In genomic region chr17:49361129-49361901, GRCh38 we compare ENCODE assay signal across 8 cellular contexts. TPM values are rescaled to one million over a fixed set of nuclear protein-coding genes. Genes with fewer than 3 reads are reported as not detected.
A peak's percentile ranks its signal among the peaks of the same experiment; 100 is the strongest.
DNase-seq lines count a peak whose midpoint lies in the region; ATAC-seq and TF ChIP-seq lines count a peak whose summit lies in the region.

No MANE protein-coding gene starts in this region.

- POLR2A ChIA-PET in OCI-LY7 (lab: Charles Lee) = interaction anchor here (0.5 kb wide), 1 partner anchor 469 kb away, joined by 4 read pairs; no protein-coding TSS in a partner anchor

- peaks cover 51% of the 10 kb centered on the region for H3K4me1 ChIP-seq in OCI-LY7 (ENCODE audit: insufficient read depth, low read length, poor library complexity, severe bottlenecking)

- no peak for DNase-seq in AG10803 (ENCODE audit: low read depth)
- peak; percentile 86 for DNase-seq in OCI-LY7 (ENCODE audit: low spot score)
- DNase-seq in activated T-cell treated with anti-CD3 and anti-CD28 coated beads, Interleukin-2, amount 50 U/mL, for 72 hours = peak; percentile 66 to 70
- DNase-seq in fibroblast of pulmonary artery (ENCODE audit: low read depth) = peak; percentile 25
- DNase-seq in neural crest cell (ENCODE audit: low read depth, low spot score) = peak; percentile 12
- DNase-seq in stimulated activated naive CD8-positive, alpha-beta T cell treated with anti-CD3 and anti-CD28 coated beads, Interleukin-15, amount 100 ng/mL, for 72 hours = peak; percentile 63 to 71

- H3K27me3 Mint-ChIP-seq in activated T-cell treated with anti-CD3 and anti-CD28 coated beads, Interleukin-2, amount 50 U/mL, for 72 hours (ENCODE audit: low read depth) = peaks cover 7% of the 10 kb centered on the region
- no peaks in the 10 kb centered on the region for H3K27me3 Mint-ChIP-seq in neural crest cell (ENCODE audit: low read depth)
- no peaks in the 10 kb centered on the region for H3K27me3 Mint-ChIP-seq in stimulated activated naive CD8-positive, alpha-beta T cell treated with anti-CD3 and anti-CD28 coated beads, Interleukin-15, amount 100 ng/mL, for 72 hours

- no peaks in the 10 kb centered on the region for H3K9me3 Mint-ChIP-seq in activated T-cell treated with anti-CD3 and anti-CD28 coated beads, Interleukin-2, amount 50 U/mL, for 72 hours
- peaks cover 2% of the 10 kb centered on the region for H3K9me3 Mint-ChIP-seq in neural crest cell
- H3K9me3 Mint-ChIP-seq in stimulated activated naive CD8-positive, alpha-beta T cell treated with anti-CD3 and anti-CD28 coated beads, Interleukin-15, amount 100 ng/mL, for 72 hours = no peaks in the 10 kb centered on the region

- peak overlapping the region; percentile 86 to 91 for H3K4me3 Mint-ChIP-seq in activated T-cell treated with anti-CD3 and anti-CD28 coated beads, Interleukin-2, amount 50 U/mL, for 72 hours
- H3K4me3 Mint-ChIP-seq in neural crest cell = peak overlapping the region; percentile 99
- peak overlapping the region; percentile 79 to 91 for H3K4me3 Mint-ChIP-seq in stimulated activated naive CD8-positive, alpha-beta T cell treated with anti-CD3 and anti-CD28 coated beads, Interleukin-15, amount 100 ng/mL, for 72 hours

- H3K9me3 ChIP-seq in OCI-LY7 (ENCODE audit: low read length) = no peaks in the 10 kb centered on the region

- H3K79me2 ChIP-seq in OCI-LY7 (ENCODE audit: insufficient read depth, low read depth, low read length) = peaks cover 48% of the 10 kb centered on the region

- H3K9me2 ChIP-seq in OCI-LY7 (ENCODE audit: insufficient read depth, low read length) = no peaks in the 10 kb centered on the region

- peaks cover 58% of the 10 kb centered on the region for H3K4me1 Mint-ChIP-seq in activated T-cell treated with anti-CD3 and anti-CD28 coated beads, Interleukin-2, amount 50 U/mL, for 72 hours (ENCODE audit: low read depth)
- peaks cover 39% of the 10 kb centered on the region for H3K4me1 Mint-ChIP-seq in neural crest cell
- H3K4me1 Mint-ChIP-seq in stimulated activated naive CD8-positive, alpha-beta T cell treated with anti-CD3 and anti-CD28 coated beads, Interleukin-15, amount 100 ng/mL, for 72 hours = peaks cover 53% of the 10 kb centered on the region

- CTCF ChIA-PET in OCI-LY7 (lab: Charles Lee; ENCODE audit: unreplicated experiment) = no interaction called here

- H3K36me3 Mint-ChIP-seq in activated T-cell treated with anti-CD3 and anti-CD28 coated beads, Interleukin-2, amount 50 U/mL, for 72 hours (ENCODE audit: insufficient read depth in 2 of 2) = peaks cover 4 to 5% of the 10 kb centered on the region in 2 donors
- peaks cover 2% of the 10 kb centered on the region for H3K36me3 Mint-ChIP-seq in neural crest cell (ENCODE audit: low read depth)

- BruUV-seq in OCI-LY7 (replicated peaks; lab: Mats Ljungman, UMichigan) = no TSS peak

- H2AFZ ChIP-seq in OCI-LY7 (ENCODE audit: low read length) = no peak overlapping the region; the same call in 1 of the 2 replicates

- H3K36me3 ChIP-seq in OCI-LY7 (ENCODE audit: insufficient read depth, low read length) = no peaks in the 10 kb centered on the region

- no peak for TF ChIP-seq CTCF in AG10803 (conservative IDR thresholded peaks at IDR 0.05; ENCODE audit: low read length)
- TF ChIP-seq CTCF in OCI-LY7 (conservative IDR thresholded peaks at IDR 0.05; ENCODE audit: low read length) = no peak
- no peak for TF ChIP-seq CTCF in fibroblast of pulmonary artery (IDR thresholded peaks at IDR 0.05; ENCODE audit: low read length, missing control alignments)
- no peak for TF ChIP-seq CTCF in neural crest cell (conservative IDR thresholded peaks at IDR 0.05)

- peak overlapping the region; percentile 77 for H3K27ac Mint-ChIP-seq in activated T-cell treated with anti-CD3 and anti-CD28 coated beads, Interleukin-2, amount 50 U/mL, for 72 hours
- H3K27ac Mint-ChIP-seq in neural crest cell (ENCODE audit: unreplicated experiment) = peak overlapping the region; percentile 90
- H3K27ac Mint-ChIP-seq in stimulated activated naive CD8-positive, alpha-beta T cell treated with anti-CD3 and anti-CD28 coated beads, Interleukin-15, amount 100 ng/mL, for 72 hours = peak overlapping the region; percentile 82 to 95

- ATAC-seq in GM18909 (IDR thresholded peaks at IDR 0.05; ENCODE audit: poor library complexity, unreplicated experiment) (peak; percentile 41), HG03342 (IDR thresholded peaks at IDR 0.05; ENCODE audit: unreplicated experiment) (peak; percentile 15)
- peak; percentile 64 to 67 for ATAC-seq in activated T-cell treated with anti-CD3 and anti-CD28 coated beads, Interleukin-2, amount 50 U/mL, for 72 hours (replicated peaks in 1 of 2)
- peak; percentile 72 for ATAC-seq in stimulated activated naive CD8-positive, alpha-beta T cell treated with anti-CD3 and anti-CD28 coated beads, Interleukin-15, amount 100 ng/mL, for 72 hours

- H3K4me3 ChIP-seq in AG10803 (ENCODE audit: low read length) = peak overlapping the region; percentile 89
- H3K4me3 ChIP-seq in OCI-LY7 (ENCODE audit: low read depth, low read length, poor library complexity, severe bottlenecking) = peak overlapping the region; percentile 89
- H3K4me3 ChIP-seq in fibroblast of pulmonary artery (replicated peaks; ENCODE audit: low read depth, low read length) = peak overlapping the region; percentile 85

- peak overlapping the region; percentile 88 for H3K27ac ChIP-seq in OCI-LY7 (ENCODE audit: low read depth, low read length, poor library complexity, severe bottlenecking)

- H3K4me2 ChIP-seq in OCI-LY7 (ENCODE audit: low read length) = peak overlapping the region; percentile 99

- intact Hi-C loops in OCI-LY7 (cut with micrococcal nuclease; ENCODE audit: unreplicated experiment) = loop anchor here (2.0 kb wide), 1 partner anchor 33 kb away; no protein-coding TSS in a partner anchor

- H4K20me1 ChIP-seq in OCI-LY7 (ENCODE audit: insufficient read depth, low read length) = peaks cover 33% of the 10 kb centered on the region

RNA-seq across cellular contexts. Expression of gene ZNF652, which starts 0.7 kb away (rescaled TPM):
- 35.4 and 36.8 TPM in 2 replicates for total RNA-seq in OCI-LY7 (2014; rRNA removed; shearing (Covaris generic))
- 69.7 and 81.0 TPM in 2 replicates for total RNA-seq in OCI-LY7 (2022)
- total RNA-seq in activated T-cell treated with anti-CD3 and anti-CD28 coated beads, Interleukin-2, amount 50 U/mL, for 72 hours = 10 to 100 TPM in 1 of 2 donors, 1 to 10 TPM in 1; 8.3 to 13.2 TPM
- total RNA-seq in neural crest cell = 42.1 and 44.1 TPM in 2 replicates

RNA-seq across cellular contexts. Expression of gene PHB1, which starts 53.4 kb away (rescaled TPM):
- total RNA-seq in OCI-LY7 (2014; rRNA removed; shearing (Covaris generic)) = 131 and 137 TPM in 2 replicates
- 175 and 217 TPM in 2 replicates for total RNA-seq in OCI-LY7 (2022)
- total RNA-seq in activated T-cell treated with anti-CD3 and anti-CD28 coated beads, Interleukin-2, amount 50 U/mL, for 72 hours = 100 to 1,000 TPM in 1 of 2 donors, 10 to 100 TPM in 1; 91.4 to 119 TPM
- total RNA-seq in neural crest cell = 248 and 256 TPM in 2 replicates

Comparison
In these comparisons a context has a peak if more than half of its experiments do, and no peak if none do; other contexts are left out.
1. ATAC-seq: peak in every context shown above with its lines; median percentile 72 in stimulated activated naive CD8-positive, alpha-beta T cell treated with anti-CD3 and anti-CD28 coated beads, Interleukin-15, amount 100 ng/mL, for 72 hours; 66 in activated T-cell treated with anti-CD3 and anti-CD28 coated beads, Interleukin-2, amount 50 U/mL, for 72 hours; 41 in GM18909; 15 in HG03342.